In genomic region chr3:116939550-116939949, GRCh38 we compare ENCODE assay signal across 25 cellular contexts.
"Had no signal": no experiment of that assay in that cellular context is flagged by ENCODE, and none has a peak within 500 bp of the region (broad histone marks: within the 10 kb centered on the region; RNA-seq: fewer than 3 reads in every experiment).

No MANE protein-coding gene starts in this region.

- H3K4me3 ChIP-seq: ascending aorta, K562 had no signal

- H3K9me3 Mint-ChIP-seq: activated CD4-positive, alpha-beta T cell treated with anti-CD3 and anti-CD28 coated beads, Interleukin-2, amount 10 ng/mL, durations not matched to agents 24 days and 14 days had no signal

- H3K4me3 Mint-ChIP-seq: activated CD4-positive, alpha-beta T cell treated with anti-CD3 and anti-CD28 coated beads, Interleukin-2, amount 10 ng/mL, durations not matched to agents 24 days and 14 days; activated CD8-positive, alpha-beta memory T cell treated with anti-CD3 and anti-CD28 coated beads, Interleukin-2, amount 10 ng/mL, durations not matched to agents 7 days and 5 days; activated naive CD8-positive, alpha-beta T cell treated with anti-CD3 and anti-CD28 coated beads, Interleukin-2, amount 50 U/mL, for 24 hours; activated T-cell treated with anti-CD3 and anti-CD28 coated beads, Interleukin-2, amount 50 U/mL, for 4 hours; brain; T-helper 17 cell; WTC11 had no signal

- FAIRE-seq: K562, RCC 7860 had no signal

- H3K27ac ChIP-seq: ascending aorta had no signal

- DNase-seq: activated CD4-positive, alpha-beta T cell treated with anti-CD3 and anti-CD28 coated beads, Interleukin-2, amount 10 ng/mL, durations not matched to agents 24 days and 14 days; activated CD4-positive, alpha-beta T cell treated with anti-CD3 and anti-CD28 coated beads, Interleukin-2, amount 50 U/mL, for 48 hours; activated CD4-positive, CD25-positive, alpha-beta regulatory T cell treated with anti-CD3 and anti-CD28 coated beads, Interleukin-2, amount 50 U/mL, for 72 hours; activated CD8-positive, alpha-beta memory T cell treated with anti-CD3 and anti-CD28 coated beads, Interleukin-2, amount 10 ng/mL, durations not matched to agents 7 days and 5 days; activated effector memory CD4-positive, alpha-beta T cell treated with anti-CD3 and anti-CD28 coated beads, Interleukin-2, amount 50 U/mL, for 16 hours; activated naive CD4-positive, alpha-beta T cell treated with Interleukin-2 at 50 U/mL for 16 hours; activated naive CD8-positive, alpha-beta T cell treated with anti-CD3 and anti-CD28 coated beads, Interleukin-2, amount 50 U/mL, for 24 hours; activated T-cell treated with anti-CD3 and anti-CD28 coated beads, Interleukin-2, amount 50 U/mL, for 4 hours; amniotic stem cell; Karpas-422; NCI-H1048; NCI-H146; NCI-H187 treated with DMSO at 0.1 percent for 48 hours; NCI-H2081 treated with DMSO at 0.1 percent for 48 hours; NCI-H446; NCI-H524; SIG-M5; T-helper 17 cell; T-helper 9 cell had no signal

- H3K27me3 ChIP-seq: ascending aorta had no signal

- H3K4me1 Mint-ChIP-seq: activated CD4-positive, alpha-beta T cell treated with anti-CD3 and anti-CD28 coated beads, Interleukin-2, amount 10 ng/mL, durations not matched to agents 24 days and 14 days; activated CD8-positive, alpha-beta memory T cell treated with anti-CD3 and anti-CD28 coated beads, Interleukin-2, amount 10 ng/mL, durations not matched to agents 7 days and 5 days; activated naive CD8-positive, alpha-beta T cell treated with anti-CD3 and anti-CD28 coated beads, Interleukin-2, amount 50 U/mL, for 24 hours; brain; T-helper 17 cell had no signal

- H3K27me3 Mint-ChIP-seq: activated CD4-positive, alpha-beta T cell treated with anti-CD3 and anti-CD28 coated beads, Interleukin-2, amount 10 ng/mL, durations not matched to agents 24 days and 14 days; activated CD8-positive, alpha-beta memory T cell treated with anti-CD3 and anti-CD28 coated beads, Interleukin-2, amount 10 ng/mL, durations not matched to agents 7 days and 5 days; activated naive CD8-positive, alpha-beta T cell treated with anti-CD3 and anti-CD28 coated beads, Interleukin-2, amount 50 U/mL, for 24 hours; brain; T-helper 17 cell had no signal

- H3K27ac Mint-ChIP-seq: activated CD4-positive, alpha-beta T cell treated with anti-CD3 and anti-CD28 coated beads, Interleukin-2, amount 10 ng/mL, durations not matched to agents 24 days and 14 days; activated CD8-positive, alpha-beta memory T cell treated with anti-CD3 and anti-CD28 coated beads, Interleukin-2, amount 10 ng/mL, durations not matched to agents 7 days and 5 days; activated naive CD4-positive, alpha-beta T cell treated with anti-CD3 and anti-CD28 coated beads, Interleukin-2, amount 50 U/mL, for 72 hours; activated naive CD8-positive, alpha-beta T cell treated with anti-CD3 and anti-CD28 coated beads, Interleukin-2, amount 50 U/mL, for 24 hours; brain; T-helper 17 cell; WTC11 had no signal

- H3K4me1 ChIP-seq: ascending aorta had no signal

- H3K36me3 Mint-ChIP-seq: activated CD8-positive, alpha-beta memory T cell treated with anti-CD3 and anti-CD28 coated beads, Interleukin-2, amount 10 ng/mL, durations not matched to agents 7 days and 5 days; activated naive CD4-positive, alpha-beta T cell treated with anti-CD3 and anti-CD28 coated beads, Interleukin-2, amount 50 U/mL, for 72 hours; brain; WTC11 had no signal

- H3K36me3 ChIP-seq: ascending aorta had no signal
